ENCODE assay signal across 15 cellular contexts in the genomic region with DNA sequence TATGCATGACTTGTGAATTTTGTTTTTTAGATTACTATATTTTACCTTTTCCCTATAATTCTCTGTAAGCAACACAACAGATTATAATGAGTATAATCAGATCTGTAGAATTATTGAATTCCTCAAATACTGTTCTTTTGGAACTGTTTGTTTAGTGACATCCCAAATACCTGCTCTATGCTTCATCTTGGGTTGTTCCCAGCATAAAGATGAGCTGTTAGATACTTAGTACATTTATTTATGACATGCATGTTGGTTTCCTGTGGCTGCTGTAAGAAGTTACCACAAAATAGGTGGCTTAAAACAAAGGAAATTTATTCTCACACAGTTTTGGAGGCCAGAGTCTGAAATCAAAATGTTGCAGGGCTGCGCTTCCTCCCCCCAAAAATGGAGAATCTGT.
"Had no signal": no experiment of that assay in that cellular context is flagged by ENCODE, and none has a peak within 500 bp of the region (broad histone marks: within the 10 kb centered on the region; RNA-seq: fewer than 3 reads in every experiment).

No MANE protein-coding gene starts in this region.

- H3K27me3 ChIP-seq: hepatocyte, pancreas had no signal

- H3K36me3 ChIP-seq: pancreas had no signal

- DNase-seq: activated CD4-positive, alpha-beta T cell treated with anti-CD3 and anti-CD28 coated beads, Interleukin-2, amount 50 U/mL, for 4 hours; activated naive CD4-positive, alpha-beta T cell; activated T-cell treated with anti-CD3 and anti-CD28 coated beads for 4 hours; aorta; endodermal cell; islet precursor cell; left ventricle myocardium superior; naive thymus-derived CD8-positive, alpha-beta T cell; pancreas; stimulated activated CD4-positive, alpha-beta T cell treated with anti-CD3 and anti-CD28 coated beads, Interleukin-4, amount 100 ng/mL, for 4 hours; stimulated activated CD8-positive, alpha-beta memory T cell treated with anti-CD3 and anti-CD28 coated beads, Interleukin-4, amount 100 ng/mL, for 48 hours; stimulated activated naive CD4-positive, alpha-beta T cell treated with Interleukin-2 at 50 U/mL for 16 hours; T-helper 9 cell had no signal

- H3K79me2 ChIP-seq: hepatocyte had no signal

- H2AFZ ChIP-seq: hepatocyte had no signal

- H3K4me2 ChIP-seq: hepatocyte had no signal

- H3K4me1 ChIP-seq: pancreas had no signal

- H3K9me3 ChIP-seq: pancreas had no signal

- H3K4me3 ChIP-seq: hepatocyte, pancreas had no signal

- ATAC-seq: activated CD4-positive, CD25-positive, alpha-beta regulatory T cell treated with anti-CD3 and anti-CD28 coated beads, Interleukin-2, amount 50 U/mL, for 24 hours; left ventricle myocardium superior; naive thymus-derived CD8-positive, alpha-beta T cell; pancreas had no signal

- H3K27ac ChIP-seq: hepatocyte, pancreas had no signal
